ENCODE assay signal across 8 cellular contexts in the genomic region with DNA sequence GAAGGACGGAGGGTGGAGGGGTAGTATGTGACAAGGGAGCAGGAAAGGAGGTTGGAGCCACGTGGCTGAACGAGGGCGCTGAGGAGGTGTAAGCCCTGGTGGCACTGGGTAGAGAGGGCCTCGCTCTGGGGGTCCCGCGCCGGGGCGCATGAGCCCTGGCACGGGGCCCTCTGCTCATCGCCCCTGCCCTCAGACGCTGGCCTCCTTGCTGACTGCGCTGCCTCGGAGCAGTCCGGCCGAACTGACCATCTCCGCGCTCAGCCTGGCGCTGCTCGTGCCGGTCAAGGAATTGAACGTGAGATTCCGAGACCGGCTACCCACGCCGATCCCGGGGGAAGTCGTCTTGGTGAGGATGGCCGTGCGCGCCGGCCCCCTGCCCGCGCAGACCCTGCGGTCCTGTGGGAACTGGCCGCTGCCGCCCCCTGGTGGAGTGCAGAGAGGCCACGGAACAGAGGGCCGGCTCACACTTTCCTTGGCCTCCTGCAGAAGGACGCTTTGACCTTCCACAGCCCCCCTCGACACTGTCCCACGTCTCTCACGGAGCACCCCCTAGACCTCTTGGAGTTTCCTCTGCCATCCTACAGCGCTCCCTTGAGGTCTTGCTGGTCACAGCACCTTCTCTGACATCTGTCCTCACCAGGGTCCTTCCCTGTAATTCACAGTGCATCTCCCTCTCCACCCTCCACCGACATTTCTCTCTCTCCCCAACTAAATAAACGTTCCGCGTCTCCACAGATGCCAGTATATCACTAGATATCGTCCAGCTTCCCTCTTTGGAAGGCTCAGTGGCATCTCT. TPM values are rescaled to one million over a fixed set of nuclear protein-coding genes. Genes with fewer than 3 reads are reported as not detected.
DNase-seq lines count a peak whose midpoint lies in the region; ATAC-seq and TF ChIP-seq lines count a peak whose summit lies in the region.

No MANE protein-coding gene starts in this region.

- peaks cover 89% of the 10 kb centered on the region for H3K27me3 Mint-ChIP-seq in activated T-helper 2 cell treated with anti-CD3 and anti-CD28 coated beads, Interferon-gamma antibody, Interleukin-2, Interleukin-4, amounts not matched to agents 10 μg/mL and 5 μg/mL and 100 μg/mL, durations not matched to agents 14 hours and 24 hours and 36 hours (ENCODE audit: low read depth)

- ATAC-seq in GM21786 (IDR thresholded peaks at IDR 0.05; ENCODE audit: unreplicated experiment): peak; percentile 50
- peak; percentile 49 for ATAC-seq in foreskin keratinocyte

- H3K4me3 Mint-ChIP-seq in activated T-helper 2 cell treated with anti-CD3 and anti-CD28 coated beads, Interferon-gamma antibody, Interleukin-2, Interleukin-4, amounts not matched to agents 10 μg/mL and 5 μg/mL and 100 μg/mL, durations not matched to agents 14 hours and 24 hours and 36 hours (ENCODE audit: low read depth): peak overlapping the region; percentile 74

- peaks cover 95% of the 10 kb centered on the region for H3K27me3 ChIP-seq in foreskin keratinocyte
- peaks cover 100% of the 10 kb centered on the region for H3K27me3 ChIP-seq in neutrophil

- H3K27ac ChIP-seq in C4-2B (no peak overlapping the region), foreskin keratinocyte (no peak overlapping the region), neutrophil (no peak overlapping the region)

- no peaks in the 10 kb centered on the region for H3K36me3 Mint-ChIP-seq in activated T-helper 2 cell treated with anti-CD3 and anti-CD28 coated beads, Interferon-gamma antibody, Interleukin-2, Interleukin-4, amounts not matched to agents 10 μg/mL and 5 μg/mL and 100 μg/mL, durations not matched to agents 14 hours and 24 hours and 36 hours (ENCODE audit: low read depth)

- H3K27ac Mint-ChIP-seq in activated T-helper 2 cell treated with anti-CD3 and anti-CD28 coated beads, Interferon-gamma antibody, Interleukin-2, Interleukin-4, amounts not matched to agents 10 μg/mL and 5 μg/mL and 100 μg/mL, durations not matched to agents 14 hours and 24 hours and 36 hours: no peak overlapping the region

- H3K9me3 Mint-ChIP-seq in activated T-helper 2 cell treated with anti-CD3 and anti-CD28 coated beads, Interferon-gamma antibody, Interleukin-2, Interleukin-4, amounts not matched to agents 10 μg/mL and 5 μg/mL and 100 μg/mL, durations not matched to agents 14 hours and 24 hours and 36 hours: no peaks in the 10 kb centered on the region

- H3K4me3 ChIP-seq in neutrophil (ENCODE audit: low read depth in 1 of 2, low read length in 1 of 2): peak overlapping the region; percentile 26 to 61

- DNase-seq in NCI-H69 (lab: John Stamatoyannopoulos, UW) (peak; percentile 77), foreskin keratinocyte (no peak), SKM-1 (lab: John Stamatoyannopoulos, UW; ENCODE audit: unreplicated experiment) (no peak)
- peak; percentile 37 for DNase-seq in activated T-helper 2 cell treated with anti-CD3 and anti-CD28 coated beads, Interferon-gamma antibody, Interleukin-2, Interleukin-4, amounts not matched to agents 10 μg/mL and 5 μg/mL and 100 μg/mL, durations not matched to agents 14 hours and 24 hours and 36 hours (ENCODE audit: low spot score)
- no peak for DNase-seq in NK-92 treated with Interleukin-12 subunit alpha and Interleukin-12 subunit beta, amount 100 ng/mL, for 24 hours (lab: John Stamatoyannopoulos, UW)

- H3K9me3 ChIP-seq in neutrophil: no peaks in the 10 kb centered on the region

- no peaks in the 10 kb centered on the region for H3K36me3 ChIP-seq in neutrophil

- H3K4me1 Mint-ChIP-seq in activated T-helper 2 cell treated with anti-CD3 and anti-CD28 coated beads, Interferon-gamma antibody, Interleukin-2, Interleukin-4, amounts not matched to agents 10 μg/mL and 5 μg/mL and 100 μg/mL, durations not matched to agents 14 hours and 24 hours and 36 hours (ENCODE audit: low read depth): peaks cover 15% of the 10 kb centered on the region

- H3K4me1 ChIP-seq in foreskin keratinocyte (no peaks in the 10 kb centered on the region), neutrophil (ENCODE audit: control insufficient read depth in 1 of 2, insufficient read depth in 1 of 2, low read depth in 1 of 2, low read length in 1 of 2) (peaks cover 20 to 25% of the 10 kb centered on the region in 2 experiments)

- intact Hi-C loops in activated T-helper 2 cell treated with anti-CD3 and anti-CD28 coated beads, Interferon-gamma antibody, Interleukin-2, Interleukin-4, amounts not matched to agents 10 μg/mL and 5 μg/mL and 100 μg/mL, durations not matched to agents 14 hours and 24 hours and 36 hours (cut with micrococcal nuclease): loop anchor here (1.0 to 5.0 kb wide), 3 partner anchors 38 to 379 kb away; partner anchors contain the start of gene GLI1

- peak; percentile 95 for TF ChIP-seq CTCF in C4-2B (conservative IDR thresholded peaks at IDR 0.05)
- TF ChIP-seq CTCF in foreskin keratinocyte (conservative IDR thresholded peaks at IDR 0.05): peak; percentile 81
- TF ChIP-seq CTCF in neutrophil (IDR thresholded peaks at IDR 0.05): peak; percentile 64

RNA-seq across cellular contexts. Expression of gene ARHGEF25, which starts 10.5 kb away (rescaled TPM):
- 1.9 and 2.3 TPM in 2 replicates for total RNA-seq in activated T-helper 2 cell treated with anti-CD3 and anti-CD28 coated beads, Interferon-gamma antibody, Interleukin-2, Interleukin-4, amounts not matched to agents 10 μg/mL and 5 μg/mL and 100 μg/mL, durations not matched to agents 14 hours and 24 hours and 36 hours
- 1.2 and 1.7 TPM in 2 replicates for total RNA-seq in foreskin keratinocyte
- 1.4 and 1.9 TPM in 2 replicates for polyA plus RNA-seq in foreskin keratinocyte

RNA-seq across cellular contexts. Expression of gene B4GALNT1, which starts 11.3 kb away (rescaled TPM):
- 10.8 and 11.3 TPM in 2 replicates for total RNA-seq in activated T-helper 2 cell treated with anti-CD3 and anti-CD28 coated beads, Interferon-gamma antibody, Interleukin-2, Interleukin-4, amounts not matched to agents 10 μg/mL and 5 μg/mL and 100 μg/mL, durations not matched to agents 14 hours and 24 hours and 36 hours
- total RNA-seq in foreskin keratinocyte: 0.25 and 0.51 TPM in 2 replicates
- polyA plus RNA-seq in foreskin keratinocyte: 0.38 and 0.50 TPM in 2 replicates

RNA-seq across cellular contexts. Expression of gene DTX3, which starts 17.1 kb away (rescaled TPM):
- total RNA-seq in activated T-helper 2 cell treated with anti-CD3 and anti-CD28 coated beads, Interferon-gamma antibody, Interleukin-2, Interleukin-4, amounts not matched to agents 10 μg/mL and 5 μg/mL and 100 μg/mL, durations not matched to agents 14 hours and 24 hours and 36 hours: 17.7 and 21.7 TPM in 2 replicates
- 8.8 and 10.4 TPM in 2 replicates for total RNA-seq in foreskin keratinocyte
- polyA plus RNA-seq in foreskin keratinocyte: 11.1 and 11.2 TPM in 2 replicates

RNA-seq across cellular contexts. Expression of gene PIP4K2C, which starts 30.7 kb away (rescaled TPM):
- total RNA-seq in activated T-helper 2 cell treated with anti-CD3 and anti-CD28 coated beads, Interferon-gamma antibody, Interleukin-2, Interleukin-4, amounts not matched to agents 10 μg/mL and 5 μg/mL and 100 μg/mL, durations not matched to agents 14 hours and 24 hours and 36 hours: 23.2 and 24.6 TPM in 2 replicates
- 48.4 and 57.8 TPM in 2 replicates for total RNA-seq in foreskin keratinocyte
- polyA plus RNA-seq in foreskin keratinocyte: 34.8 and 35.8 TPM in 2 replicates

Comparison
In these comparisons a context has a peak if more than half of its experiments do, and no peak if none do; other contexts are left out.
1. DNase-seq: peak in NCI-H69 (single experiment) and activated T-helper 2 cell treated with anti-CD3 and anti-CD28 coated beads, Interferon-gamma antibody, Interleukin-2, Interleukin-4, amounts not matched to agents 10 μg/mL and 5 μg/mL and 100 μg/mL, durations not matched to agents 14 hours and 24 hours and 36 hours (single experiment); none in foreskin keratinocyte (0 of 2), SKM-1 (single experiment) and NK-92 treated with Interleukin-12 subunit alpha and Interleukin-12 subunit beta, amount 100 ng/mL, for 24 hours (single experiment).
2. Peak in every context shown above with its lines, with median percentiles within 50 percentile points of each other: CTCF ChIP-seq.